1 cellular context compared by ENCODE assay signal in the genomic region with DNA sequence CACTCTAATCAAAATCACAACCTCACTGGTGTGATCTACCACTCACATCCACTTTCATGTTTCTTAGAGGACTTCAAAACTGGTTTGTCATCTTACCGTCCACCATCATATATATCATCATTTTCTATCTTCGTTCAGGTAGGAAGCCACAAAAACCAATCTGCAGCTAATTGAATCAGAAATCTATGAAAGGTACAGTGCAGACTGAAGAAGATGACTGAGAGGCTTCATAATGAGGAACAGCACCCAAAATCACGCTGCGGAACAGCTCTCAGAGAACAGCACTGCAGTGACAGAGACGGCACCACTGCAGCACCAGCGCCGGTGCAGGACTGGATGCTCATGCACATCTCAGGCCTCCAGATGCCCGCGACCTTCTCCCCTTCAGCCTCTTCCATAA.
TF ChIP-seq lines count a peak whose summit lies in the region.

No MANE protein-coding gene starts in this region.

TF ChIP-seq in GM12878, 131 proteins besides CTCF, POLR2A, EP300 and RAD21 (continued from another document):
- TF ChIP-seq, protein P1, sequence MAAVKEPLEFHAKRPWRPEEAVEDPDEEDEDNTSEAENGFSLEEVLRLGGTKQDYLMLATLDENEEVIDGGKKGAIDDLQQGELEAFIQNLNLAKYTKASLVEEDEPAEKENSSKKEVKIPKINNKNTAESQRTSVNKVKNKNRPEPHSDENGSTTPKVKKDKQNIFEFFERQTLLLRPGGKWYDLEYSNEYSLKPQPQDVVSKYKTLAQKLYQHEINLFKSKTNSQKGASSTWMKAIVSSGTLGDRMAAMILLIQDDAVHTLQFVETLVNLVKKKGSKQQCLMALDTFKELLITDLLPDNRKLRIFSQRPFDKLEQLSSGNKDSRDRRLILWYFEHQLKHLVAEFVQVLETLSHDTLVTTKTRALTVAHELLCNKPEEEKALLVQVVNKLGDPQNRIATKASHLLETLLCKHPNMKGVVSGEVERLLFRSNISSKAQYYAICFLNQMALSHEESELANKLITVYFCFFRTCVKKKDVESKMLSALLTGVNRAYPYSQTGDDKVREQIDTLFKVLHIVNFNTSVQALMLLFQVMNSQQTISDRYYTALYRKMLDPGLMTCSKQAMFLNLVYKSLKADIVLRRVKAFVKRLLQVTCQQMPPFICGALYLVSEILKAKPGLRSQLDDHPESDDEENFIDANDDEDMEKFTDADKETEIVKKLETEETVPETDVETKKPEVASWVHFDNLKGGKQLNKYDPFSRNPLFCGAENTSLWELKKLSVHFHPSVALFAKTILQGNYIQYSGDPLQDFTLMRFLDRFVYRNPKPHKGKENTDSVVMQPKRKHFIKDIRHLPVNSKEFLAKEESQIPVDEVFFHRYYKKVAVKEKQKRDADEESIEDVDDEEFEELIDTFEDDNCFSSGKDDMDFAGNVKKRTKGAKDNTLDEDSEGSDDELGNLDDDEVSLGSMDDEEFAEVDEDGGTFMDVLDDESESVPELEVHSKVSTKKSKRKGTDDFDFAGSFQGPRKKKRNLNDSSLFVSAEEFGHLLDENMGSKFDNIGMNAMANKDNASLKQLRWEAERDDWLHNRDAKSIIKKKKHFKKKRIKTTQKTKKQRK (IDR thresholded peaks at IDR 0.05; ENCODE audit: low read depth, low read length), result no peak
- TF ChIP-seq ZNF217 (IDR thresholded peaks at IDR 0.05) (no peak), ASH2L (IDR thresholded peaks at IDR 0.05; ENCODE audit: borderline replicate concordance, low read depth) (no peak), CREB1 (IDR thresholded peaks at IDR 0.05; ENCODE audit: low read depth) (no peak), CHD1 (IDR thresholded peaks at IDR 0.05; ENCODE audit: low read depth, low read length) (no peak), STAT3 (IDR thresholded peaks at IDR 0.05; ENCODE audit: low read depth, low read length) (no peak), YY1 (IDR thresholded peaks at IDR 0.05; ENCODE audit: low read depth, low read length) (no peak), RAD51 (IDR thresholded peaks at IDR 0.05) (no peak), MXI1 (IDR thresholded peaks at IDR 0.05; ENCODE audit: low read depth, low read length) (no peak), IRF5 (IDR thresholded peaks at IDR 0.05; ENCODE audit: borderline replicate concordance) (no peak)
